7 cellular contexts compared by ENCODE assay signal in genomic region chr2:55053225-55053624, GRCh38. TPM values are rescaled to one million over a fixed set of nuclear protein-coding genes. Genes with fewer than 3 reads are reported as not detected.
DNase-seq lines count a peak whose midpoint lies in the region; ATAC-seq and TF ChIP-seq lines count a peak whose summit lies in the region.
"Not testable (repeated sequence)": the region's sequence is repeated elsewhere in the genome, so short reads cannot be mapped to it uniquely, and the experiment has no call there.

No MANE protein-coding gene starts in this region.

- no CpG with 5 or more reads among the region's 4 CpGs for WGBS in IMR-90 (ENCODE audit: extremely low coverage in 2 of 2, insufficient read length in 1 of 2), 2 experiments

- CTCF ChIA-PET in CD4-positive, alpha-beta memory T cell (lab: Charles Lee; ENCODE audit: partially characterized antibody): not testable (repeated sequence)
- CTCF ChIA-PET in IMR-90 (lab: Yijun Ruan, JAX): interaction anchor here (0.7 kb wide), 1 partner anchor 115 kb away, joined by 3 read pairs; no protein-coding TSS in a partner anchor
- CTCF ChIA-PET in PC-9 (lab: Charles Lee): interaction anchor here (0.7 kb wide), 3 partner anchors 81 to 945 kb away, joined by 3 to 5 read pairs (median 4); no protein-coding TSS in a partner anchor

- H2BK20ac ChIP-seq in IMR-90 (ENCODE audit: low read depth, low read length): not testable (repeated sequence)

- POLR2A ChIA-PET in CD4-positive, alpha-beta memory T cell (lab: Charles Lee; ENCODE audit: partially characterized antibody): interaction anchor here (0.7 to 1.1 kb wide), 2 partner anchors 24 to 466 kb away, joined by 3 read pairs; partner anchors contain the start of gene CFAP36
- POLR2A ChIA-PET in IMR-90 (lab: Charles Lee; ENCODE audit: unreplicated experiment): interaction anchor here (0.6 kb wide), 2 partner anchors 19 to 193 kb away, joined by 3 read pairs; no protein-coding TSS in a partner anchor
- POLR2A ChIA-PET in PC-9 (lab: Charles Lee; ENCODE audit: unreplicated experiment): interaction anchor here (0.6 kb wide), 1 partner anchor 37 kb away, joined by 5 read pairs; no protein-coding TSS in a partner anchor

- not testable (repeated sequence) for H3K27ac ChIP-seq in CD4-positive, alpha-beta memory T cell (ENCODE audit: low read depth, low read length); IMR-90 (ENCODE audit: insufficient read depth, low read length)
- peak overlapping the region; percentile 96 for H3K27ac ChIP-seq in PC-9

- in situ Hi-C loops in IMR-90 (cut with MboI; ENCODE audit: low sequenced_read_pairs): not testable (repeated sequence)

- not testable (repeated sequence) for H3K14ac ChIP-seq in IMR-90 (replicated peaks; ENCODE audit: low read depth, low read length)

- H3K9me2 ChIP-seq in PC-9 (ENCODE audit: insufficient read depth): not testable (repeated sequence)

- H2AK9ac ChIP-seq in IMR-90 (replicated peaks; ENCODE audit: low read depth, low read length, poor library complexity): not testable (repeated sequence)

- BruUV-seq in IMR-90 (replicated peaks; lab: Mats Ljungman, UMichigan); PC-9 (replicated peaks; lab: Mats Ljungman, UMichigan): not testable (repeated sequence)

- not testable (repeated sequence) for H3K9ac ChIP-seq in IMR-90 (ENCODE audit: low read depth, low read length)

- not testable (repeated sequence) for H3K27me3 Mint-ChIP-seq in CD4-positive, alpha-beta memory T cell; T-helper 17 cell; activated naive CD8-positive, alpha-beta T cell; naive B cell; stimulated activated naive CD8-positive, alpha-beta T cell treated with anti-CD3 and anti-CD28 coated beads, Interleukin-15, amount 100 ng/mL, for 72 hours

- not testable (repeated sequence) for TF ChIP-seq POLR2A in IMR-90 (IDR thresholded peaks at IDR 0.05; ENCODE audit: low read depth, low read length)

- H3K4me3 ChIP-seq in CD4-positive, alpha-beta memory T cell (ENCODE audit: low read length in 2 of 2); IMR-90 (ENCODE audit: insufficient read depth, low read depth, low read length): not testable (repeated sequence)
- H3K4me3 ChIP-seq in PC-9: peak overlapping the region; percentile 93

- H3K4me1 Mint-ChIP-seq in CD4-positive, alpha-beta memory T cell: peaks cover 28 to 54% (median 36%) of the 10 kb centered on the region in 4 donors
- H3K4me1 Mint-ChIP-seq in T-helper 17 cell (peaks cover 33% of the 10 kb centered on the region), naive B cell (peaks cover 41 to 57% (median 52%) of the 10 kb centered on the region in 3 donors)
- peaks cover 46% of the 10 kb centered on the region for H3K4me1 Mint-ChIP-seq in activated naive CD8-positive, alpha-beta T cell (ENCODE audit: low read depth)
- peaks cover 29% of the 10 kb centered on the region for H3K4me1 Mint-ChIP-seq in stimulated activated naive CD8-positive, alpha-beta T cell treated with anti-CD3 and anti-CD28 coated beads, Interleukin-15, amount 100 ng/mL, for 72 hours

- H4K8ac ChIP-seq in IMR-90 (ENCODE audit: low read depth in 2 of 2, low read length in 2 of 2): peak overlapping the region in 1 of 2 experiments; percentile 29; a peak in 1 of 4 replicates

- not testable (repeated sequence) for ATAC-seq in IMR-90 (ENCODE audit: low read depth); T-helper 17 cell; naive B cell (ENCODE audit: low read depth in 2 of 2); stimulated activated naive CD8-positive, alpha-beta T cell treated with anti-CD3 and anti-CD28 coated beads, Interleukin-15, amount 100 ng/mL, for 72 hours

- H4K5ac ChIP-seq in IMR-90 (ENCODE audit: low read depth, low read length): not testable (repeated sequence)

- H3K4me3 Mint-ChIP-seq in CD4-positive, alpha-beta memory T cell; naive B cell: not testable (repeated sequence)
- peak overlapping the region; percentile 41 for H3K4me3 Mint-ChIP-seq in T-helper 17 cell
- H3K4me3 Mint-ChIP-seq in activated naive CD8-positive, alpha-beta T cell: peak overlapping the region; percentile 48
- peak overlapping the region; percentile 65 to 66 for H3K4me3 Mint-ChIP-seq in stimulated activated naive CD8-positive, alpha-beta T cell treated with anti-CD3 and anti-CD28 coated beads, Interleukin-15, amount 100 ng/mL, for 72 hours

- not testable (repeated sequence) for H3K9me3 Mint-ChIP-seq in CD4-positive, alpha-beta memory T cell; activated naive CD8-positive, alpha-beta T cell (ENCODE audit: low read depth); naive B cell; stimulated activated naive CD8-positive, alpha-beta T cell treated with anti-CD3 and anti-CD28 coated beads, Interleukin-15, amount 100 ng/mL, for 72 hours

- peaks cover 39% of the 10 kb centered on the region for H3F3A ChIP-seq in PC-9 (ENCODE audit: insufficient read depth, low read depth)

- TF ChIP-seq CTCF in IMR-90 (conservative IDR thresholded peaks at IDR 0.05; ENCODE audit: low read depth, low read length); PC-9 (conservative IDR thresholded peaks at IDR 0.05): not testable (repeated sequence)

- TF ChIP-seq RAD21 in IMR-90 (IDR thresholded peaks at IDR 0.05; ENCODE audit: low read length): not testable (repeated sequence)

- not testable (repeated sequence) for H3K9me3 ChIP-seq in CD4-positive, alpha-beta memory T cell (ENCODE audit: control insufficient read depth in 1 of 2, low read length in 2 of 2); IMR-90 (ENCODE audit: control insufficient read depth, insufficient read depth, low read length); PC-9 (ENCODE audit: insufficient read depth, low read depth); T-helper 17 cell (ENCODE audit: control insufficient read depth, low read length, poor library complexity, severe bottlenecking)

- H3K4ac ChIP-seq in IMR-90 (ENCODE audit: low read depth, low read length): peak overlapping the region; percentile 16; the same call in 1 of the 2 replicates

- H3K56ac ChIP-seq in IMR-90 (ENCODE audit: extremely low read depth, insufficient read depth, low read length): not testable (repeated sequence)

- H4K20me1 ChIP-seq in IMR-90 (ENCODE audit: insufficient read depth, low read length): peaks cover 16% of the 10 kb centered on the region
- H4K20me1 ChIP-seq in PC-9 (ENCODE audit: insufficient read depth): not testable (repeated sequence)

- H2BK5ac ChIP-seq in IMR-90 (ENCODE audit: low read depth, low read length, poor library complexity, severe bottlenecking): peak overlapping the region; percentile 52

- H2BK120ac ChIP-seq in IMR-90 (ENCODE audit: low read depth, low read length): peak overlapping the region; percentile 75; the same call in 1 of the 2 replicates

- H3K27me3 ChIP-seq in CD4-positive, alpha-beta memory T cell (ENCODE audit: insufficient read depth, low read length); IMR-90 (ENCODE audit: control insufficient read depth, insufficient read depth, low read length); PC-9 (ENCODE audit: insufficient read depth, low read depth): not testable (repeated sequence)

- H2AK5ac ChIP-seq in IMR-90 (ENCODE audit: low read depth, low read length): not testable (repeated sequence)

- H3K79me1 ChIP-seq in IMR-90 (ENCODE audit: low read depth in 1 of 2, low read length in 2 of 2): peaks cover 10 to 18% of the 10 kb centered on the region in 2 experiments; a peak in 3 of 4 replicates

- not testable (repeated sequence) for H3K23ac ChIP-seq in IMR-90 (ENCODE audit: low read depth, low read length)

- H3K18ac ChIP-seq in IMR-90 (ENCODE audit: low read depth, low read length): not testable (repeated sequence)

- H3K27ac Mint-ChIP-seq in CD4-positive, alpha-beta memory T cell: peak overlapping the region in 5 of 7 donors; percentile 8 to 89 (median 24)
- H3K27ac Mint-ChIP-seq in T-helper 17 cell (peak overlapping the region; percentile 29), naive B cell (peak overlapping the region in 4 of 6 donors; percentile 33 to 75 (median 43))
- peak overlapping the region; percentile 80 for H3K27ac Mint-ChIP-seq in activated naive CD8-positive, alpha-beta T cell
- H3K27ac Mint-ChIP-seq in stimulated activated naive CD8-positive, alpha-beta T cell treated with anti-CD3 and anti-CD28 coated beads, Interleukin-15, amount 100 ng/mL, for 72 hours: not testable (repeated sequence)

- intact Hi-C loops in CD4-positive, alpha-beta memory T cell (cut with micrococcal nuclease): loop anchor here (5.0 to 10.0 kb wide), 3 partner anchors 151 to 938 kb away; partner anchors contain the start of gene ACYP2
- intact Hi-C loops in IMR-90 (cut with micrococcal nuclease); PC-9 (cut with micrococcal nuclease; ENCODE audit: unreplicated experiment): not testable (repeated sequence)

- dilution Hi-C loops in IMR-90 (cut with HindIII; ENCODE audit: low sequenced_read_pairs, unreplicated experiment): not testable (repeated sequence)

- not testable (repeated sequence) for H2AFZ ChIP-seq in IMR-90 (replicated peaks; ENCODE audit: low read length, poor library complexity); PC-9

- peaks cover 48% of the 10 kb centered on the region for H3K79me2 ChIP-seq in PC-9 (ENCODE audit: low read depth)

- not testable (repeated sequence) for H3K36me3 ChIP-seq in CD4-positive, alpha-beta memory T cell (ENCODE audit: insufficient read depth, low read length); IMR-90 (ENCODE audit: control insufficient read depth, insufficient read depth, low read length)
- H3K36me3 ChIP-seq in PC-9 (ENCODE audit: low read depth): peaks cover 11% of the 10 kb centered on the region; the same call in 1 of the 2 replicates

- not testable (repeated sequence) for DNase-seq in CD4-positive, alpha-beta memory T cell; IMR-90; PC-9; T-helper 17 cell; naive B cell; stimulated activated naive CD8-positive, alpha-beta T cell treated with anti-CD3 and anti-CD28 coated beads, Interleukin-15, amount 100 ng/mL, for 72 hours

- not testable (repeated sequence) for H3K9me1 ChIP-seq in IMR-90 (ENCODE audit: insufficient read depth, low read length)

- peaks cover 45% of the 10 kb centered on the region for H3K4me1 ChIP-seq in CD4-positive, alpha-beta memory T cell (ENCODE audit: insufficient read depth, low read length)
- not testable (repeated sequence) for H3K4me1 ChIP-seq in IMR-90 (ENCODE audit: control insufficient read depth, insufficient read depth, low read length)
- H3K4me1 ChIP-seq in PC-9 (replicated peaks; ENCODE audit: insufficient read depth): peaks cover 26% of the 10 kb centered on the region

- H3K4me2 ChIP-seq in IMR-90 (ENCODE audit: low read depth, low read length): not testable (repeated sequence)
- peak overlapping the region; percentile 78 for H3K4me2 ChIP-seq in PC-9

- H3K36me3 Mint-ChIP-seq in CD4-positive, alpha-beta memory T cell: peaks cover 0 to 15% of the 10 kb centered on the region in 2 donors
- H3K36me3 Mint-ChIP-seq in T-helper 17 cell (ENCODE audit: low read depth); activated naive CD8-positive, alpha-beta T cell; naive B cell: not testable (repeated sequence)

- not testable (repeated sequence) for H4K91ac ChIP-seq in IMR-90 (ENCODE audit: insufficient read depth, low read depth, low read length)

- H2BK15ac ChIP-seq in IMR-90 (ENCODE audit: low read depth, low read length): not testable (repeated sequence)

RNA-seq across cellular contexts. Expression of gene RTN4, which starts 3.0 kb away (rescaled TPM):
- 10 to 100 TPM; 73.8 to 81.3 TPM for total RNA-seq in CD4-positive, alpha-beta memory T cell
- polyA plus RNA-seq in CD4-positive, alpha-beta memory T cell: 10 to 100 TPM; 89.1 to 90.0 TPM
- total RNA-seq in IMR-90 (2012; rRNA removed) (77.8 and 216 TPM in 2 replicates), PC-9 (2021) (342 and 343 TPM in 2 replicates), T-helper 17 cell (100 to 1,000 TPM in 1 of 2 donors, 10 to 100 TPM in 1; 92.7 to 114 TPM)
- polyA plus RNA-seq in IMR-90 (2012; rRNA removed) (466 and 588 TPM in 2 replicates), naive B cell (ENCODE audit: low read depth in 6 of 6) (10 to 100 TPM; 41.3 to 57.8 (median 53.0) TPM)
- polyA plus RNA-seq in IMR-90 (2012; cell fraction: cytosol; rRNA removed): 457 and 1,011 TPM in 2 replicates
- 258 and 509 TPM in 2 replicates for polyA plus RNA-seq in IMR-90 (2012; cell fraction: nucleus; rRNA removed; ENCODE audit: low replicate concordance)
